ENCODE assay signal across 1 cellular context in the genomic region with DNA sequence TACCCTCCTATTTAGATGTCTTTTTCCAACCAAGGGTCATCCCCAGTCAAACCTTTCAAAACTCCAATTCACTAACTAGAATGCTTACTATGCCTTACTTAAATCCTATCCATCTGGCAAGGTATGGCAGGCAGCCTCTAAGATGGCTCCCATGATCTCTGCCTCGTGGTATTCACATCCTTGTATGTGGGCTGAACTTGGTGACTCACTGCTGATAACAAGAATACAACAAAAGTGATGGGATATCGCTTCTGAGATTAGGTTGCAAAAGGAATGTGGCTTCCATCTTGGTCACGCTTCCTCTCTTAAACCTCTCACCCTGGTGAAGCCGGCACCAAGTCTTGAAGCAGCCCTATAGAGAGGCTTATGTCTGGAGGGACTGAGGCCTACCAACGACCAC.
TF ChIP-seq lines count a peak whose summit lies in the region.

No MANE protein-coding gene starts in this region.

TF ChIP-seq in SK-N-SH treated with all-trans-retinoic acid at 6 μM for 48 hours, 23 proteins besides CTCF, POLR2A, EP300 and RAD21 (continued from another document):
- no peak for TF ChIP-seq TSHZ2 (CRISPR knock-in tag; IDR thresholded peaks at IDR 0.05)
- no peak for TF ChIP-seq ZNF8 (CRISPR knock-in tag; IDR thresholded peaks at IDR 0.05)
- no peak for TF ChIP-seq TCF4 (CRISPR knock-in tag; IDR thresholded peaks at IDR 0.05; ENCODE audit: borderline replicate concordance)
- no peak for TF ChIP-seq ARNTL (CRISPR knock-in tag; IDR thresholded peaks at IDR 0.05; ENCODE audit: borderline replicate concordance, low read depth)
- TF ChIP-seq ESRRG (CRISPR knock-in tag; IDR thresholded peaks at IDR 0.05), result no peak
- TF ChIP-seq CSDC2 (CRISPR knock-in tag; IDR thresholded peaks at IDR 0.05), result peak; percentile 55; the same call in 1 of the 2 replicates
- TF ChIP-seq OSR1 (CRISPR knock-in tag; IDR thresholded peaks at IDR 0.05), result no peak
- TF ChIP-seq CREB5 (CRISPR knock-in tag; IDR thresholded peaks at IDR 0.05; ENCODE audit: low read depth), result 0 out of 2 replicates have a peak, but pooled peaks have one; percentile 21
- 0 out of 2 replicates have a peak, but pooled peaks have one; percentile 38 for TF ChIP-seq ISL1 (CRISPR knock-in tag; IDR thresholded peaks at IDR 0.05)
- no peak for TF ChIP-seq TOX (CRISPR knock-in tag; IDR thresholded peaks at IDR 0.05; ENCODE audit: borderline replicate concordance)
